In genomic region chr19:42465827-42466280, GRCh38 we compare ENCODE assay signal across 10 cellular contexts. TPM values are rescaled to one million over a fixed set of nuclear protein-coding genes. Genes with fewer than 3 reads are reported as not detected.
DNase-seq lines count a peak whose midpoint lies in the region; ATAC-seq and TF ChIP-seq lines count a peak whose summit lies in the region.
"Had no signal": no experiment of that assay in that cellular context is flagged by ENCODE, and none has a peak within 500 bp of the region (broad histone marks: within the 10 kb centered on the region; RNA-seq: fewer than 3 reads in every experiment).

No MANE protein-coding gene starts in this region.

- ATAC-seq in GM19438 (IDR thresholded peaks at IDR 0.05; ENCODE audit: low read depth, unreplicated experiment) (peak; percentile 77), HG03196 (IDR thresholded peaks at IDR 0.05; ENCODE audit: unreplicated experiment) (peak; percentile 64)
- ATAC-seq: activated naive CD4-positive, alpha-beta T cell treated with anti-CD3 and anti-CD28 coated beads, Interleukin-2, amount 50 U/mL, for 72 hours had no signal

- peaks cover 1% of the 10 kb centered on the region for H3K27me3 Mint-ChIP-seq in activated CD4-positive, alpha-beta T cell treated with anti-CD3 and anti-CD28 coated beads, Interleukin-2, amount 10 ng/mL, durations not matched to agents 7 days and 5 days

- WGBS in hepatocyte (ENCODE audit: low lambda C conversion rate, missing lambda C conversion rate), result 82% methylated on average over 5 of the region's 5 CpGs

- H3K27ac Mint-ChIP-seq in activated CD4-positive, alpha-beta T cell treated with anti-CD3 and anti-CD28 coated beads, Interleukin-2, amount 10 ng/mL, durations not matched to agents 7 days and 5 days, result no peak overlapping the region

- no peaks in the 10 kb centered on the region for H3K9me3 Mint-ChIP-seq in activated CD4-positive, alpha-beta T cell treated with anti-CD3 and anti-CD28 coated beads, Interleukin-2, amount 10 ng/mL, durations not matched to agents 7 days and 5 days
- H3K9me3 Mint-ChIP-seq: activated naive CD4-positive, alpha-beta T cell treated with anti-CD3 and anti-CD28 coated beads, Interleukin-2, amount 50 U/mL, for 72 hours had no signal

- peak; percentile 51 for TF ChIP-seq CTCF in GM12873 (IDR thresholded peaks at IDR 0.05; ENCODE audit: insufficient read depth, low read depth, low read length, missing control alignments)
- TF ChIP-seq CTCF in hepatocyte (IDR thresholded peaks at IDR 0.05; ENCODE audit: poor library complexity), result no peak
- no peak for TF ChIP-seq CTCF in A673 (conservative IDR thresholded peaks at IDR 0.05; ENCODE audit: low read depth, low read length)

- DNase-seq in hepatocyte (ENCODE audit: low spot score), result no peak
- DNase-seq in activated T-cell treated with anti-CD3 and anti-CD28 coated beads, Interleukin-2, amount 50 U/mL, for 1 hour, result no peak
- DNase-seq in amniotic stem cell (lab: John Stamatoyannopoulos, UW), result no peak
- no peak for DNase-seq in activated CD4-positive, alpha-beta T cell treated with anti-CD3 and anti-CD28 coated beads, Interleukin-2, amount 10 ng/mL, durations not matched to agents 7 days and 5 days
- no peak for DNase-seq in A673 (ENCODE audit: low spot score)
- DNase-seq: IMR-90 had no signal

- H3K4me1 Mint-ChIP-seq in activated CD4-positive, alpha-beta T cell treated with anti-CD3 and anti-CD28 coated beads, Interleukin-2, amount 10 ng/mL, durations not matched to agents 7 days and 5 days, result peaks cover 25% of the 10 kb centered on the region

- intact Hi-C loops in A673 (cut with micrococcal nuclease; ENCODE audit: unreplicated experiment), result no loop called here

- no peaks in the 10 kb centered on the region for H4K20me1 ChIP-seq in hepatocyte (ENCODE audit: insufficient read depth, poor library complexity, severe bottlenecking)

- H3K27me3 ChIP-seq in hepatocyte (no peaks in the 10 kb centered on the region), A673 (replicated peaks; ENCODE audit: insufficient read depth, low read depth, low read length, poor library complexity) (no peaks in the 10 kb centered on the region)

- H3K27ac ChIP-seq in hepatocyte, result peak overlapping the region; percentile 75
- no peak overlapping the region for H3K27ac ChIP-seq in A673 (ENCODE audit: low read depth, low read length, poor library complexity, severe bottlenecking)

- no peaks in the 10 kb centered on the region for H3K36me3 Mint-ChIP-seq in activated CD4-positive, alpha-beta T cell treated with anti-CD3 and anti-CD28 coated beads, Interleukin-2, amount 10 ng/mL, durations not matched to agents 7 days and 5 days (ENCODE audit: low read depth)
- H3K36me3 Mint-ChIP-seq: activated naive CD4-positive, alpha-beta T cell treated with anti-CD3 and anti-CD28 coated beads, Interleukin-2, amount 50 U/mL, for 72 hours had no signal

- no peaks in the 10 kb centered on the region for H3K36me3 ChIP-seq in hepatocyte (replicated peaks; ENCODE audit: insufficient read depth, low read depth)
- no peaks in the 10 kb centered on the region for H3K36me3 ChIP-seq in A673 (ENCODE audit: insufficient read depth, low read length, poor library complexity, severe bottlenecking)

- H3K4me3 ChIP-seq in hepatocyte, result no peak overlapping the region
- no peak overlapping the region for H3K4me3 ChIP-seq in A673 (ENCODE audit: low read depth, low read length, poor library complexity, severe bottlenecking)

- H3K4me3 Mint-ChIP-seq in activated CD4-positive, alpha-beta T cell treated with anti-CD3 and anti-CD28 coated beads, Interleukin-2, amount 10 ng/mL, durations not matched to agents 7 days and 5 days, result no peak overlapping the region

- no TSS peak for BruUV-seq in A673 (replicated peaks; lab: Mats Ljungman, UMichigan)

- no peaks in the 10 kb centered on the region for H3K9me3 ChIP-seq in hepatocyte (ENCODE audit: low read depth)
- no peaks in the 10 kb centered on the region for H3K9me3 ChIP-seq in A673 (ENCODE audit: low read depth, low read length, poor library complexity, severe bottlenecking)

- no peak overlapping the region for H2AFZ ChIP-seq in hepatocyte

- CTCF ChIA-PET in activated CD4-positive, alpha-beta T cell treated with anti-CD3 and anti-CD28 coated beads, Interleukin-2, amount 10 ng/mL, durations not matched to agents 7 days and 5 days (lab: Charles Lee), result interaction anchor here (1.2 to 2.5 kb wide), 3 partner anchors 25 to 63 kb away, joined by 3 to 12 read pairs (median 9); partner anchors contain the start of gene CEACAM1
- CTCF ChIA-PET in A673 (lab: Charles Lee), result no interaction called here

- POLR2A ChIA-PET in activated CD4-positive, alpha-beta T cell treated with anti-CD3 and anti-CD28 coated beads, Interleukin-2, amount 10 ng/mL, durations not matched to agents 7 days and 5 days (lab: Charles Lee), result no interaction called here
- POLR2A ChIA-PET in A673 (lab: Charles Lee; ENCODE audit: low non-redundant PET), result interaction anchor here (0.6 kb wide), 1 partner anchor 469 kb away, joined by 6 read pairs; no protein-coding TSS in a partner anchor

- no peak overlapping the region for H3K4me2 ChIP-seq in hepatocyte

- H3K4me1 ChIP-seq in hepatocyte (ENCODE audit: insufficient read depth), result peaks cover 17% of the 10 kb centered on the region
- H3K4me1 ChIP-seq in A673 (ENCODE audit: insufficient read depth, low read length, poor library complexity, severe bottlenecking), result peaks cover 19% of the 10 kb centered on the region

- no peaks in the 10 kb centered on the region for H3K79me2 ChIP-seq in hepatocyte

- H3K9me2 ChIP-seq in hepatocyte (replicated peaks; ENCODE audit: insufficient read depth), result no peaks in the 10 kb centered on the region

RNA-seq across cellular contexts. Expression of gene CXCL17, which starts 23.1 kb away (rescaled TPM):
- total RNA-seq in hepatocyte (4.4 and 6.7 TPM in 2 replicates), A673 (2021) (not detected in 2 replicates)
- 15.3 and 16.7 TPM in 2 replicates for polyA plus RNA-seq in hepatocyte
- not detected for total RNA-seq in activated CD4-positive, alpha-beta T cell treated with anti-CD3 and anti-CD28 coated beads, Interleukin-2, amount 10 ng/mL, durations not matched to agents 7 days and 5 days
- total RNA-seq: activated naive CD4-positive, alpha-beta T cell treated with anti-CD3 and anti-CD28 coated beads, Interleukin-2, amount 50 U/mL, for 72 hours; IMR-90 had no signal
- polyA plus RNA-seq: IMR-90 had no signal

RNA-seq across cellular contexts. Expression of gene LIPE, which starts 38.7 kb away (rescaled TPM):
- total RNA-seq in hepatocyte (6.4 and 11.2 TPM in 2 replicates), A673 (2021) (6.8 and 7.6 TPM in 2 replicates)
- polyA plus RNA-seq in hepatocyte, result 5.4 and 7.1 TPM in 2 replicates
- 10 to 100 TPM; 27.7 to 29.5 TPM for total RNA-seq in activated CD4-positive, alpha-beta T cell treated with anti-CD3 and anti-CD28 coated beads, Interleukin-2, amount 10 ng/mL, durations not matched to agents 7 days and 5 days
